17 cellular contexts compared by ENCODE assay signal in genomic region chr1:209882286-209882685, GRCh38. TPM values are rescaled to one million over a fixed set of nuclear protein-coding genes. Genes with fewer than 3 reads are reported as not detected.
DNase-seq lines count a peak whose midpoint lies in the region; ATAC-seq and TF ChIP-seq lines count a peak whose summit lies in the region.
"Had no signal": no experiment of that assay in that cellular context is flagged by ENCODE, and none has a peak within 500 bp of the region (broad histone marks: within the 10 kb centered on the region; RNA-seq: fewer than 3 reads in every experiment).

No MANE protein-coding gene starts in this region.

- H2BK20ac ChIP-seq in IMR-90 (ENCODE audit: low read depth, low read length) = peak overlapping the region; percentile 36; the same call in 1 of the 2 replicates

- no peak overlapping the region; a peak in 1 of 4 replicates for H4K8ac ChIP-seq in IMR-90 (ENCODE audit: low read depth in 2 of 2, low read length in 2 of 2)

- no peaks in the 10 kb centered on the region for H3K36me3 ChIP-seq in IMR-90 (ENCODE audit: control insufficient read depth, insufficient read depth, low read length)
- no peaks in the 10 kb centered on the region for H3K36me3 ChIP-seq in esophagus muscularis mucosa
- H3K36me3 ChIP-seq in smooth muscle cell (ENCODE audit: low read depth) = no peaks in the 10 kb centered on the region
- H3K36me3 ChIP-seq: Peyer's patch had no signal

- H2BK15ac ChIP-seq in IMR-90 (ENCODE audit: low read depth, low read length) = no peak overlapping the region

- H3K27ac ChIP-seq in IMR-90 (ENCODE audit: insufficient read depth, low read length) (no peak overlapping the region), esophagus muscularis mucosa (replicated peaks in 1 of 4) (no peak overlapping the region), smooth muscle cell (ENCODE audit: low read depth) (peak overlapping the region; percentile 95)
- H3K27ac ChIP-seq: Peyer's patch had no signal

- H3K4me2 ChIP-seq in IMR-90 (ENCODE audit: low read depth, low read length) (no peak overlapping the region), smooth muscle cell (no peak overlapping the region)

- no peak for DNase-seq in Calu3
- no peak for DNase-seq in IMR-90
- DNase-seq in esophagus muscularis mucosa (ENCODE audit: extremely low spot score) = peak; percentile 83
- no peak for DNase-seq in smooth muscle cell (lab: John Stamatoyannopoulos, UW; ENCODE audit: unreplicated experiment)
- DNase-seq in GM10248 (ENCODE audit: extremely low spot score) = no peak
- DNase-seq in stimulated activated CD4-positive, alpha-beta T cell treated with anti-CD3 and anti-CD28 coated beads, Interleukin-2, amount 100 ng/mL, for 24 hours = no peak
- DNase-seq: Caco-2; CD4-positive, alpha-beta memory T cell; DMS153; GDM1; NCI-H2081; NCI-H2171; NCI-H345; NCI-H524 treated with DMSO at 0.1 percent for 48 hours; Peyer's patch had no signal

- no peak overlapping the region for H3K56ac ChIP-seq in IMR-90 (ENCODE audit: extremely low read depth, insufficient read depth, low read length)

- TF ChIP-seq RAD21 in IMR-90 (IDR thresholded peaks at IDR 0.05; ENCODE audit: low read length) = no peak

- peaks cover 17% of the 10 kb centered on the region for H3F3A ChIP-seq in smooth muscle cell (ENCODE audit: low read depth)

- TF ChIP-seq EP300 in esophagus muscularis mucosa (IDR thresholded peaks at IDR 0.05) = no peak

- H3K9me3 ChIP-seq in IMR-90 (ENCODE audit: control insufficient read depth, insufficient read depth, low read length) (no peaks in the 10 kb centered on the region), esophagus muscularis mucosa (no peaks in the 10 kb centered on the region), smooth muscle cell (replicated peaks; ENCODE audit: low read depth) (no peaks in the 10 kb centered on the region)
- H3K9me3 ChIP-seq: Caco-2, Peyer's patch had no signal

- ATAC-seq in IMR-90 (ENCODE audit: low read depth) (no peak), GM18519 (IDR thresholded peaks at IDR 0.05; ENCODE audit: low FRiP score, unreplicated experiment) (no peak)

- POLR2A ChIA-PET in IMR-90 (lab: Charles Lee; ENCODE audit: unreplicated experiment) (no interaction called here), GM10248 (lab: Yijun Ruan, JAX) (no interaction called here)

- dilution Hi-C loops in IMR-90 (cut with HindIII; ENCODE audit: low sequenced_read_pairs, unreplicated experiment) = no loop called here

- no peak overlapping the region for H2BK5ac ChIP-seq in IMR-90 (ENCODE audit: low read depth, low read length, poor library complexity, severe bottlenecking)

- H3K14ac ChIP-seq in IMR-90 (replicated peaks; ENCODE audit: low read depth, low read length) = no peak overlapping the region

- H3K36me3 Mint-ChIP-seq in Calu3 (ENCODE audit: insufficient read depth, unreplicated experiment) = peaks cover 11% of the 10 kb centered on the region
- H3K36me3 Mint-ChIP-seq: CD4-positive, alpha-beta memory T cell; IgD-negative memory B cell had no signal

- in situ Hi-C loops in IMR-90 (cut with MboI; ENCODE audit: low sequenced_read_pairs) = no loop called here

- H3K27ac Mint-ChIP-seq in Calu3 (ENCODE audit: unreplicated experiment) = peak overlapping the region; percentile 1
- H3K27ac Mint-ChIP-seq: CD4-positive, alpha-beta memory T cell had no signal

- H4K20me1 ChIP-seq in IMR-90 (ENCODE audit: insufficient read depth, low read length) (no peaks in the 10 kb centered on the region), smooth muscle cell (ENCODE audit: low read depth) (no peaks in the 10 kb centered on the region)

- no peaks in the 10 kb centered on the region for H3K79me1 ChIP-seq in IMR-90 (ENCODE audit: low read depth in 1 of 2, low read length in 2 of 2)

- peak overlapping the region; percentile 17; the same call in 1 of the 2 replicates for H2BK120ac ChIP-seq in IMR-90 (ENCODE audit: low read depth, low read length)

- H3K27me3 ChIP-seq in IMR-90 (ENCODE audit: control insufficient read depth, insufficient read depth, low read length) (no peaks in the 10 kb centered on the region), esophagus muscularis mucosa (peaks cover 0 to 29% (median 0%) of the 10 kb centered on the region in 4 donors), smooth muscle cell (ENCODE audit: low read depth) (no peaks in the 10 kb centered on the region)
- H3K27me3 ChIP-seq: Peyer's patch had no signal

- 100% methylated on average over 1 of the region's 3 CpGs; no CpG with 5 or more reads in 1 of the 2 experiments for WGBS in IMR-90 (ENCODE audit: extremely low coverage in 2 of 2, insufficient read length in 1 of 2), 2 experiments
- 74% methylated on average over 3 of the region's 3 CpGs for WGBS in esophagus muscularis mucosa
- WGBS in smooth muscle cell (ENCODE audit: low lambda C conversion rate) = 94% methylated on average over 3 of the region's 3 CpGs

- no peak overlapping the region for H2AK9ac ChIP-seq in IMR-90 (replicated peaks; ENCODE audit: low read depth, low read length, poor library complexity)

- H2AK5ac ChIP-seq in IMR-90 (ENCODE audit: low read depth, low read length) = peak overlapping the region; percentile 67; the same call in 1 of the 2 replicates

- no peak overlapping the region for H3K4ac ChIP-seq in IMR-90 (ENCODE audit: low read depth, low read length)

- H3K9ac ChIP-seq in IMR-90 (ENCODE audit: low read depth, low read length) = no peak overlapping the region
- no peak overlapping the region for H3K9ac ChIP-seq in smooth muscle cell (ENCODE audit: low read depth)

- no peak overlapping the region for H4K91ac ChIP-seq in IMR-90 (ENCODE audit: insufficient read depth, low read depth, low read length)

- H2AFZ ChIP-seq in IMR-90 (replicated peaks; ENCODE audit: low read length, poor library complexity) = no peak overlapping the region
- no peak overlapping the region for H2AFZ ChIP-seq in smooth muscle cell (ENCODE audit: low read depth)

- peaks cover 73% of the 10 kb centered on the region for H3K4me1 Mint-ChIP-seq in Calu3 (ENCODE audit: low read depth, unreplicated experiment)
- H3K4me1 Mint-ChIP-seq: IgD-negative memory B cell had no signal

- no peak overlapping the region for H3K4me3 Mint-ChIP-seq in Calu3 (ENCODE audit: low read depth, unreplicated experiment)
- H3K4me3 Mint-ChIP-seq: CD4-positive, alpha-beta memory T cell; IgD-negative memory B cell had no signal

- H3K4me3 ChIP-seq in IMR-90 (ENCODE audit: insufficient read depth, low read depth, low read length) = no peak overlapping the region
- no peak overlapping the region for H3K4me3 ChIP-seq in esophagus muscularis mucosa
- no peak overlapping the region for H3K4me3 ChIP-seq in smooth muscle cell
- H3K4me3 ChIP-seq: Peyer's patch had no signal

- H3K9me3 Mint-ChIP-seq in Calu3 (ENCODE audit: low read depth, unreplicated experiment) = no peaks in the 10 kb centered on the region
- H3K9me3 Mint-ChIP-seq: CD4-positive, alpha-beta memory T cell; IgD-negative memory B cell had no signal

- no peak overlapping the region for H3K18ac ChIP-seq in IMR-90 (ENCODE audit: low read depth, low read length)

- H3K79me2 ChIP-seq in smooth muscle cell (ENCODE audit: low read depth) = no peaks in the 10 kb centered on the region

- no peaks in the 10 kb centered on the region for H3K27me3 Mint-ChIP-seq in Calu3 (ENCODE audit: unreplicated experiment)

- CTCF ChIA-PET in Calu3 (lab: Charles Lee) (no interaction called here), IMR-90 (lab: Yijun Ruan, JAX) (interaction anchor here (1.1 to 1.5 kb wide), 2 partner anchors 13 to 22 kb away, joined by 3 to 4 read pairs; no protein-coding TSS in a partner anchor), GM10248 (lab: Yijun Ruan, JAX) (interaction anchor here (1.2 to 1.7 kb wide), 2 partner anchors 22 to 98 kb away, joined by 3 to 5 read pairs; no protein-coding TSS in a partner anchor)

- H4K5ac ChIP-seq in IMR-90 (ENCODE audit: low read depth, low read length) = no peak overlapping the region

- BruUV-seq in Calu3 (replicated peaks; lab: Mats Ljungman, UMichigan) = no TSS peak
- no TSS peak for BruUV-seq in IMR-90 (replicated peaks; lab: Mats Ljungman, UMichigan)

- H3K4me1 ChIP-seq in IMR-90 (ENCODE audit: control insufficient read depth, insufficient read depth, low read length) = peaks cover 7% of the 10 kb centered on the region
- peaks cover 0 to 5% (median 4%) of the 10 kb centered on the region in 4 donors for H3K4me1 ChIP-seq in esophagus muscularis mucosa
- peaks cover 24% of the 10 kb centered on the region for H3K4me1 ChIP-seq in smooth muscle cell (ENCODE audit: low read depth)
- H3K4me1 ChIP-seq: Peyer's patch had no signal

- intact Hi-C loops in Calu3 (cut with micrococcal nuclease; ENCODE audit: unreplicated experiment) (loop anchor here (5.0 kb wide), 1 partner anchor 45 kb away; no protein-coding TSS in a partner anchor), IMR-90 (cut with micrococcal nuclease) (no loop called here), esophagus muscularis mucosa (cut with DNase I) (no loop called here)

- peaks cover 8% of the 10 kb centered on the region for H3K9me1 ChIP-seq in IMR-90 (ENCODE audit: insufficient read depth, low read length)

- no peak overlapping the region for H3K23ac ChIP-seq in IMR-90 (ENCODE audit: low read depth, low read length)

- no peak for TF ChIP-seq POLR2A in IMR-90 (IDR thresholded peaks at IDR 0.05; ENCODE audit: low read depth, low read length)
- TF ChIP-seq POLR2A in esophagus muscularis mucosa (IDR thresholded peaks at IDR 0.05; ENCODE audit: low read depth) = no peak

- TF ChIP-seq CTCF in Calu3 (IDR thresholded peaks at IDR 0.05; ENCODE audit: unreplicated experiment) (no peak), IMR-90 (conservative IDR thresholded peaks at IDR 0.05; ENCODE audit: low read depth, low read length) (no peak), esophagus muscularis mucosa (IDR thresholded peaks at IDR 0.05) (no peak), smooth muscle cell (IDR thresholded peaks at IDR 0.05; ENCODE audit: borderline replicate concordance, insufficient read depth, poor library complexity, severe bottlenecking) (no peak), GM10248 (IDR thresholded peaks at IDR 0.05; ENCODE audit: control extremely low read depth, extremely low read depth, low read depth, missing control alignments) (no peak)

TF ChIP-seq in IMR-90, 13 proteins besides CTCF, POLR2A, EP300 and RAD21 (continues in another document):
- TF ChIP-seq RFX5 (IDR thresholded peaks at IDR 0.05; ENCODE audit: low read depth, low read length) = no peak

RNA-seq across cellular contexts. Expression of gene UTP25, which starts 54.5 kb away (rescaled TPM):
- 18.6 and 19.1 TPM in 2 replicates for total RNA-seq in Calu3 (2022)
- total RNA-seq in IMR-90 (2012; rRNA removed) = 17.2 and 17.4 TPM in 2 replicates
- polyA plus RNA-seq in IMR-90 (2012; rRNA removed) = 6.9 and 7.1 TPM in 2 replicates
- 1.6 and 1.8 TPM in 2 replicates for polyA plus RNA-seq in IMR-90 (2012; cell fraction: cytosol; rRNA removed)
- polyA plus RNA-seq in IMR-90 (2012; cell fraction: nucleus; rRNA removed; ENCODE audit: low replicate concordance) = 3.3 and 10.9 TPM in 2 replicates
- 1 to 10 TPM; 3.7 to 8.0 (median 7.3) TPM for total RNA-seq in esophagus muscularis mucosa
- total RNA-seq in smooth muscle cell = 5.2 and 6.2 TPM in 2 replicates
- 2.3 and 2.9 TPM in 2 replicates for polyA plus RNA-seq in smooth muscle cell

RNA-seq across cellular contexts. Expression of gene SYT14, which starts 55.7 kb away (rescaled TPM):
- total RNA-seq in Calu3 (2022) (1.7 and 2.1 TPM in 2 replicates), IMR-90 (2012; rRNA removed) (1.3 and 1.4 TPM in 2 replicates), esophagus muscularis mucosa (under 1 TPM; 0.11 to 0.42 (median 0.15) TPM), smooth muscle cell (0.81 TPM in 1 of 2 replicates, not detected in the other)
- polyA plus RNA-seq in IMR-90 (2012; rRNA removed) (0.14 and 0.16 TPM in 2 replicates), smooth muscle cell (not detected in 2 replicates)
- 0.01 and 0.12 TPM in 2 replicates for polyA plus RNA-seq in IMR-90 (2012; cell fraction: cytosol; rRNA removed)
- 0.02 and 0.19 TPM in 2 replicates for polyA plus RNA-seq in IMR-90 (2012; cell fraction: nucleus; rRNA removed; ENCODE audit: low replicate concordance)
- total RNA-seq: CD4-positive, alpha-beta memory T cell had no signal
- polyA plus RNA-seq: CD4-positive, alpha-beta memory T cell; IgD-negative memory B cell had no signal
